ENCODE assay signal across 29 cellular contexts in the genomic region with DNA sequence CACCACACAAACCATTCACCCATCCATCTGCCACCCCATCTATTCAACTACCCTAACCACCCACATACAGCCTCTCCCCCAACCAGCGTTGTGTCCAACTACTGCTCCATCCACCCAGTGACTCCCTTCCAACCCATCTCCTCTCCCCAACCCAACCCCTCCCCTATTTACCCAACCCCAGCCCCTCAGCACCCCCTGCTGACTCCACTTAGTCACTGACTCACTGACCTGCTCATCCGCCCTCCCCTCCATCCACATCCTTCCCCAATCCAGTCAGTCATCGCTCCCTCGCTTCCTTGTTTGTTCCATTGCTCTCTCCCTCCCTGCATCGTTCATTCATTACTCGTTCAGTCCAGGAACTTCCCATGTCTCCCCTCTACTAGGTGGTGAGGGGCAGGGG. TPM values are rescaled to one million over a fixed set of nuclear protein-coding genes. Genes with fewer than 3 reads are reported as not detected.
"Had no signal": no experiment of that assay in that cellular context is flagged by ENCODE, and none has a peak within 500 bp of the region (broad histone marks: within the 10 kb centered on the region; RNA-seq: fewer than 3 reads in every experiment).

No MANE protein-coding gene starts in this region.

- H3K4me3 ChIP-seq: gastrocnemius medialis, hepatocyte, psoas muscle, smooth muscle cell, stomach, thyroid gland, upper lobe of left lung, vagina had no signal

- DNase-seq: activated B cell treated with CpG ODN at 0.5 μM for 24 hours; activated CD4-positive, alpha-beta T cell treated with anti-CD3 and anti-CD28 coated beads for 36 hours; activated CD4-positive, alpha-beta T cell treated with anti-CD3 and anti-CD28 coated beads, Interleukin-2, amount 50 U/mL, for 4 hours; activated naive CD4-positive, alpha-beta T cell treated with anti-CD3 and anti-CD28 coated beads, Interleukin-2, amount 10 ng/mL, durations not matched to agents 7 days and 5 days; activated T-cell treated with anti-CD3 and anti-CD28 coated beads for 4 hours; activated T-cell treated with anti-CD3 and anti-CD28 coated beads, Interleukin-2, amount 50 U/mL, for 72 hours; effector CD4-positive, alpha-beta T cell; gastrocnemius medialis; immature natural killer cell; kidney; left colon; mammary epithelial cell; midbrain; naive thymus-derived CD4-positive, alpha-beta T cell; occipital lobe; psoas muscle; stimulated activated CD4-positive, alpha-beta T cell treated with anti-CD3 and anti-CD28 coated beads, Interleukin-1b, Interleukin-23, amount 100 ng/mL, for 48 hours; stimulated activated CD4-positive, alpha-beta T cell treated with anti-CD3 and anti-CD28 coated beads, Interleukin-4, amount 100 ng/mL, for 4 hours; stimulated activated CD8-positive, alpha-beta memory T cell treated with anti-CD3 and anti-CD28 coated beads, Interleukin-4, amount 100 ng/mL, for 48 hours; stomach; T-helper 2 cell; thyroid gland; upper lobe of left lung had no signal

- H3K4me1 ChIP-seq: gastrocnemius medialis, parathyroid adenoma, psoas muscle, stomach, thyroid gland, upper lobe of left lung, vagina had no signal

- FAIRE-seq: bronchial epithelial cell, endometrium, kidney had no signal

- H2AFZ ChIP-seq: hepatocyte, parathyroid adenoma had no signal

- H3K27me3 ChIP-seq: gastrocnemius medialis, hepatocyte, thyroid gland, upper lobe of left lung, vagina had no signal

- H3K4me2 ChIP-seq: hepatocyte, smooth muscle cell had no signal

- H3K36me3 ChIP-seq: vagina had no signal

- H3K79me2 ChIP-seq: hepatocyte, parathyroid adenoma had no signal

- H3K9me3 ChIP-seq: thyroid gland, vagina had no signal

- H3K27ac ChIP-seq: gastrocnemius medialis, hepatocyte, parathyroid adenoma, psoas muscle, stomach, thyroid gland, upper lobe of left lung, vagina had no signal

- H3K9ac ChIP-seq: parathyroid adenoma had no signal

RNA-seq across cellular contexts. Expression of a gene that starts 39.2 kb away (rescaled TPM):
- total RNA-seq: bronchial epithelial cell had no signal
- polyA plus RNA-seq: immature natural killer cell; mammary epithelial cell; naive thymus-derived CD4-positive, alpha-beta T cell had no signal
